In the genomic region with DNA sequence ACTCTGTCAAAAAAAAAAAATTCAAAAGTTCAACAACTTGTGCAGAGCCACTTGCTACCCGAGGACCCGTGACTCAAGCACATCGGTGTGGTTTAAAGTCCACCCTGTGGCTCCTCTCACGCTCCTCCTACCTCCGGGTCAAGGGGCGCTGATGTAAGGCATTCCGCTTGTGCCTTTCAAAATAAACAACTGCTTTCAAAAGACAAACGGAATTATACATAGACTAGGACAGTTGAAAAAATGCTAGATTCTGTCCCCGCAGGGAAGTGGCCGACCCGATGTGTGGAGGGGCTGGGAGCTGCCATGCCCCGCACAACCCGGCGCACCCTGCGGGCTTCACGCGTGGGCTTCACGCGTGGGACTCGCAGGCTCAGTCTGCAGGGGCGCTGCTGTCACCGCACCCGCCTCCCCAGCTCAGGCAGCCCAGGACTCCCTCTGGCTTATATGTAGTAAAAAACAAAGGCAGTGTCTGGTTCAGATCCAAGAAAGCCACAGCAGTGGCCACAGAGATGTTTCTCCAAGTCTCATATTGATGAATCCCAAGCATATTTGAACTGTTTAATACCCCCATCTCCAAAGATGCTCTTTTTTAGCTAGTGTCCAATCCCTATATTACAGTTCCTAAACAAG, we compare ENCODE assay signal across 1 cellular context.
A peak's percentile ranks its signal among the peaks of the same experiment; 100 is the strongest.
TF ChIP-seq lines count a peak whose summit lies in the region.

No MANE protein-coding gene starts in this region.

TF ChIP-seq in HepG2, 621 proteins besides CTCF, POLR2A, EP300 and RAD21 (continued from another document and continues in another):
- 0 out of 2 replicates have a peak, but pooled peaks have one; percentile 9 for TF ChIP-seq ZNF331 (CRISPR knock-in tag; IDR thresholded peaks at IDR 0.05)
- no peak for TF ChIP-seq SMYD3 (CRISPR knock-in tag; IDR thresholded peaks at IDR 0.05)
- no peak for TF ChIP-seq NCOA1 (CRISPR knock-in tag; IDR thresholded peaks at IDR 0.05)
- TF ChIP-seq REXO4 (CRISPR knock-in tag; IDR thresholded peaks at IDR 0.05; ENCODE audit: borderline replicate concordance) = no peak
- peak; percentile 28 for TF ChIP-seq YY1 (IDR thresholded peaks at IDR 0.05; ENCODE audit: insufficient read depth, insufficient replicate concordance, low read depth, low read length)
- TF ChIP-seq EHMT2 (IDR thresholded peaks at IDR 0.05; ENCODE audit: borderline replicate concordance, low read depth, low read length) = no peak
- peak; percentile 15; the same call in 1 of the 2 replicates for TF ChIP-seq MIER3 (CRISPR knock-in tag; IDR thresholded peaks at IDR 0.05; ENCODE audit: borderline replicate concordance)
- TF ChIP-seq CEBPG (CRISPR knock-in tag; IDR thresholded peaks at IDR 0.05) = peak; percentile 63
- TF ChIP-seq FOXA3 (CRISPR knock-in tag; IDR thresholded peaks at IDR 0.05) = peak; percentile 76
- TF ChIP-seq HCFC1 (IDR thresholded peaks at IDR 0.05; ENCODE audit: low read depth, low read length) = no peak
- TF ChIP-seq CENPX (CRISPR knock-in tag; IDR thresholded peaks at IDR 0.05) = no peak
- TF ChIP-seq, protein P1, sequence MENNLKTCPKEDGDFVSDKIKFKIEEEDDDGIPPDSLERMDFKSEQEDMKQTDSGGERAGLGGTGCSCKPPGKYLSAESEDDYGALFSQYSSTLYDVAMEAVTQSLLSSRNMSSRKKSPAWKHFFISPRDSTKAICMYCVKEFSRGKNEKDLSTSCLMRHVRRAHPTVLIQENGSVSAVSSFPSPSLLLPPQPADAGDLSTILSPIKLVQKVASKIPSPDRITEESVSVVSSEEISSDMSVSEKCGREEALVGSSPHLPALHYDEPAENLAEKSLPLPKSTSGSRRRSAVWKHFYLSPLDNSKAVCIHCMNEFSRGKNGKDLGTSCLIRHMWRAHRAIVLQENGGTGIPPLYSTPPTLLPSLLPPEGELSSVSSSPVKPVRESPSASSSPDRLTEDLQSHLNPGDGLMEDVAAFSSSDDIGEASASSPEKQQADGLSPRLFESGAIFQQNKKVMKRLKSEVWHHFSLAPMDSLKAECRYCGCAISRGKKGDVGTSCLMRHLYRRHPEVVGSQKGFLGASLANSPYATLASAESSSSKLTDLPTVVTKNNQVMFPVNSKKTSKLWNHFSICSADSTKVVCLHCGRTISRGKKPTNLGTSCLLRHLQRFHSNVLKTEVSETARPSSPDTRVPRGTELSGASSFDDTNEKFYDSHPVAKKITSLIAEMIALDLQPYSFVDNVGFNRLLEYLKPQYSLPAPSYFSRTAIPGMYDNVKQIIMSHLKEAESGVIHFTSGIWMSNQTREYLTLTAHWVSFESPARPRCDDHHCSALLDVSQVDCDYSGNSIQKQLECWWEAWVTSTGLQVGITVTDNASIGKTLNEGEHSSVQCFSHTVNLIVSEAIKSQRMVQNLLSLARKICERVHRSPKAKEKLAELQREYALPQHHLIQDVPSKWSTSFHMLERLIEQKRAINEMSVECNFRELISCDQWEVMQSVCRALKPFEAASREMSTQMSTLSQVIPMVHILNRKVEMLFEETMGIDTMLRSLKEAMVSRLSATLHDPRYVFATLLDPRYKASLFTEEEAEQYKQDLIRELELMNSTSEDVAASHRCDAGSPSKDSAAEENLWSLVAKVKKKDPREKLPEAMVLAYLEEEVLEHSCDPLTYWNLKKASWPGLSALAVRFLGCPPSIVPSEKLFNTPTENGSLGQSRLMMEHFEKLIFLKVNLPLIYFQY (CRISPR knock-in tag; IDR thresholded peaks at IDR 0.05; ENCODE audit: borderline replicate concordance) = no peak
- TF ChIP-seq TBX3 (IDR thresholded peaks at IDR 0.05; ENCODE audit: borderline replicate concordance) = no peak
- TF ChIP-seq ZNF639 (CRISPR knock-in tag; conservative IDR thresholded peaks at IDR 0.05) = no peak
- TF ChIP-seq RBM39 (IDR thresholded peaks at IDR 0.05; ENCODE audit: low read depth, low read length, poor library complexity, severe bottlenecking) = no peak
- no peak for TF ChIP-seq ZNF432 (CRISPR knock-in tag; IDR thresholded peaks at IDR 0.05; ENCODE audit: borderline replicate concordance)
- no peak for TF ChIP-seq NFKB2 (CRISPR knock-in tag; IDR thresholded peaks at IDR 0.05; ENCODE audit: borderline replicate concordance)
- TF ChIP-seq, protein P2, sequence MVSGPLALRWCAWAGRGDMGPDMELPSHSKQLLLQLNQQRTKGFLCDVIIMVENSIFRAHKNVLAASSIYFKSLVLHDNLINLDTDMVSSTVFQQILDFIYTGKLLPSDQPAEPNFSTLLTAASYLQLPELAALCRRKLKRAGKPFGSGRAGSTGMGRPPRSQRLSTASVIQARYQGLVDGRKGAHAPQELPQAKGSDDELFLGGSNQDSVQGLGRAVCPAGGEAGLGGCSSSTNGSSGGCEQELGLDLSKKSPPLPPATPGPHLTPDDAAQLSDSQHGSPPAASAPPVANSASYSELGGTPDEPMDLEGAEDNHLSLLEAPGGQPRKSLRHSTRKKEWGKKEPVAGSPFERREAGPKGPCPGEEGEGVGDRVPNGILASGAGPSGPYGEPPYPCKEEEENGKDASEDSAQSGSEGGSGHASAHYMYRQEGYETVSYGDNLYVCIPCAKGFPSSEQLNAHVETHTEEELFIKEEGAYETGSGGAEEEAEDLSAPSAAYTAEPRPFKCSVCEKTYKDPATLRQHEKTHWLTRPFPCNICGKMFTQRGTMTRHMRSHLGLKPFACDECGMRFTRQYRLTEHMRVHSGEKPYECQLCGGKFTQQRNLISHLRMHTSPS (CRISPR knock-in tag; IDR thresholded peaks at IDR 0.05; ENCODE audit: low read depth) = no peak
- TF ChIP-seq FOXC1 (CRISPR knock-in tag; IDR thresholded peaks at IDR 0.05; ENCODE audit: borderline replicate concordance) = peak; percentile 5; the same call in 1 of the 2 replicates
- TF ChIP-seq PCBP1 (IDR thresholded peaks at IDR 0.05; ENCODE audit: borderline replicate concordance, low read depth, low read length) = no peak
- no peak for TF ChIP-seq ZNF101 (CRISPR knock-in tag; IDR thresholded peaks at IDR 0.05; ENCODE audit: borderline replicate concordance, low read depth)
- no peak for TF ChIP-seq FOSL1 (CRISPR knock-in tag; IDR thresholded peaks at IDR 0.05; ENCODE audit: borderline replicate concordance)
- TF ChIP-seq MEIS2 (CRISPR knock-in tag; IDR thresholded peaks at IDR 0.05) = no peak
- no peak for TF ChIP-seq ZNF746 (CRISPR knock-in tag; IDR thresholded peaks at IDR 0.05)
- no peak for TF ChIP-seq CHCHD3 (CRISPR knock-in tag; IDR thresholded peaks at IDR 0.05)
- no peak for TF ChIP-seq NFYB (CRISPR knock-in tag; IDR thresholded peaks at IDR 0.05)
- TF ChIP-seq HMG20A (CRISPR knock-in tag; IDR thresholded peaks at IDR 0.05; ENCODE audit: borderline replicate concordance) = peak; percentile 61; the same call in 1 of the 2 replicates
- TF ChIP-seq TSC22D2 (CRISPR knock-in tag; IDR thresholded peaks at IDR 0.05; ENCODE audit: borderline replicate concordance) = no peak
- no peak for TF ChIP-seq RAD51 (IDR thresholded peaks at IDR 0.05; ENCODE audit: borderline replicate concordance)
- no peak for TF ChIP-seq ZNF296 (CRISPR knock-in tag; conservative IDR thresholded peaks at IDR 0.05)
- no peak for TF ChIP-seq ARID2 (CRISPR knock-in tag; IDR thresholded peaks at IDR 0.05; ENCODE audit: borderline replicate concordance)
- TF ChIP-seq SMAD9 (CRISPR knock-in tag; IDR thresholded peaks at IDR 0.05) = no peak
- TF ChIP-seq ZBTB21 (CRISPR knock-in tag; IDR thresholded peaks at IDR 0.05) = no peak
- TF ChIP-seq TBP (CRISPR knock-in tag; IDR thresholded peaks at IDR 0.05) = no peak
- TF ChIP-seq ZKSCAN5 (CRISPR knock-in tag; IDR thresholded peaks at IDR 0.05) = no peak
- no peak for TF ChIP-seq YEATS2 (CRISPR knock-in tag; IDR thresholded peaks at IDR 0.05; ENCODE audit: borderline replicate concordance)
- no peak for TF ChIP-seq FOXM1 (CRISPR knock-in tag; IDR thresholded peaks at IDR 0.05)
- TF ChIP-seq PATZ1 (CRISPR knock-in tag; IDR thresholded peaks at IDR 0.05) = peak; percentile 11; the same call in 1 of the 2 replicates
- TF ChIP-seq TCF7L2 (IDR thresholded peaks at IDR 0.05; ENCODE audit: low read depth, low read length) = no peak
- 0 out of 2 replicates have a peak, but pooled peaks have one; percentile 34 for TF ChIP-seq ELF4 (CRISPR knock-in tag; IDR thresholded peaks at IDR 0.05; ENCODE audit: borderline replicate concordance)
- peak; percentile 69; the same call in 1 of the 2 replicates for TF ChIP-seq CBX5 (CRISPR knock-in tag; IDR thresholded peaks at IDR 0.05; ENCODE audit: borderline replicate concordance)
- no peak for TF ChIP-seq ZNF572 (CRISPR knock-in tag; IDR thresholded peaks at IDR 0.05)
- TF ChIP-seq, protein P3, sequence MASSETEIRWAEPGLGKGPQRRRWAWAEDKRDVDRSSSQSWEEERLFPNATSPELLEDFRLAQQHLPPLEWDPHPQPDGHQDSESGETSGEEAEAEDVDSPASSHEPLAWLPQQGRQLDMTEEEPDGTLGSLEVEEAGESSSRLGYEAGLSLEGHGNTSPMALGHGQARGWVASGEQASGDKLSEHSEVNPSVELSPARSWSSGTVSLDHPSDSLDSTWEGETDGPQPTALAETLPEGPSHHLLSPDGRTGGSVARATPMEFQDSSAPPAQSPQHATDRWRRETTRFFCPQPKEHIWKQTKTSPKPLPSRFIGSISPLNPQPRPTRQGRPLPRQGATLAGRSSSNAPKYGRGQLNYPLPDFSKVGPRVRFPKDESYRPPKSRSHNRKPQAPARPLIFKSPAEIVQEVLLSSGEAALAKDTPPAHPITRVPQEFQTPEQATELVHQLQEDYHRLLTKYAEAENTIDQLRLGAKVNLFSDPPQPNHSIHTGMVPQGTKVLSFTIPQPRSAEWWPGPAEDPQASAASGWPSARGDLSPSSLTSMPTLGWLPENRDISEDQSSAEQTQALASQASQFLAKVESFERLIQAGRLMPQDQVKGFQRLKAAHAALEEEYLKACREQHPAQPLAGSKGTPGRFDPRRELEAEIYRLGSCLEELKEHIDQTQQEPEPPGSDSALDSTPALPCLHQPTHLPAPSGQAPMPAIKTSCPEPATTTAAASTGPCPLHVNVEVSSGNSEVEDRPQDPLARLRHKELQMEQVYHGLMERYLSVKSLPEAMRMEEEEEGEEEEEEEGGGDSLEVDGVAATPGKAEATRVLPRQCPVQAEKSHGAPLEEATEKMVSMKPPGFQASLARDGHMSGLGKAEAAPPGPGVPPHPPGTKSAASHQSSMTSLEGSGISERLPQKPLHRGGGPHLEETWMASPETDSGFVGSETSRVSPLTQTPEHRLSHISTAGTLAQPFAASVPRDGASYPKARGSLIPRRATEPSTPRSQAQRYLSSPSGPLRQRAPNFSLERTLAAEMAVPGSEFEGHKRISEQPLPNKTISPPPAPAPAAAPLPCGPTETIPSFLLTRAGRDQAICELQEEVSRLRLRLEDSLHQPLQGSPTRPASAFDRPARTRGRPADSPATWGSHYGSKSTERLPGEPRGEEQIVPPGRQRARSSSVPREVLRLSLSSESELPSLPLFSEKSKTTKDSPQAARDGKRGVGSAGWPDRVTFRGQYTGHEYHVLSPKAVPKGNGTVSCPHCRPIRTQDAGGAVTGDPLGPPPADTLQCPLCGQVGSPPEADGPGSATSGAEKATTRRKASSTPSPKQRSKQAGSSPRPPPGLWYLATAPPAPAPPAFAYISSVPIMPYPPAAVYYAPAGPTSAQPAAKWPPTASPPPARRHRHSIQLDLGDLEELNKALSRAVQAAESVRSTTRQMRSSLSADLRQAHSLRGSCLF (CRISPR knock-in tag; IDR thresholded peaks at IDR 0.05; ENCODE audit: borderline replicate concordance) = no peak
- TF ChIP-seq, protein P4, sequence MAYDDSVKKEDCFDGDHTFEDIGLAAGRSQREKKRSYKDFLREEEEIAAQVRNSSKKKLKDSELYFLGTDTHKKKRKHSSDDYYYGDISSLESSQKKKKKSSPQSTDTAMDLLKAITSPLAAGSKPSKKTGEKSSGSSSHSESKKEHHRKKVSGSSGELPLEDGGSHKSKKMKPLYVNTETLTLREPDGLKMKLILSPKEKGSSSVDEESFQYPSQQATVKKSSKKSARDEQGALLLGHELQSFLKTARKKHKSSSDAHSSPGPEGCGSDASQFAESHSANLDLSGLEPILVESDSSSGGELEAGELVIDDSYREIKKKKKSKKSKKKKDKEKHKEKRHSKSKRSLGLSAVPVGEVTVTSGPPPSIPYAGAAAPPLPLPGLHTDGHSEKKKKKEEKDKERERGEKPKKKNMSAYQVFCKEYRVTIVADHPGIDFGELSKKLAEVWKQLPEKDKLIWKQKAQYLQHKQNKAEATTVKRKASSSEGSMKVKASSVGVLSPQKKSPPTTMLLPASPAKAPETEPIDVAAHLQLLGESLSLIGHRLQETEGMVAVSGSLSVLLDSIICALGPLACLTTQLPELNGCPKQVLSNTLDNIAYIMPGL (CRISPR knock-in tag; IDR thresholded peaks at IDR 0.05; ENCODE audit: borderline replicate concordance in 1 of 2, low read depth in 1 of 2) = no peak
- peak; percentile 56 for TF ChIP-seq SAP130 (CRISPR knock-in tag; IDR thresholded peaks at IDR 0.05; ENCODE audit: low read depth)
- TF ChIP-seq, protein P5, sequence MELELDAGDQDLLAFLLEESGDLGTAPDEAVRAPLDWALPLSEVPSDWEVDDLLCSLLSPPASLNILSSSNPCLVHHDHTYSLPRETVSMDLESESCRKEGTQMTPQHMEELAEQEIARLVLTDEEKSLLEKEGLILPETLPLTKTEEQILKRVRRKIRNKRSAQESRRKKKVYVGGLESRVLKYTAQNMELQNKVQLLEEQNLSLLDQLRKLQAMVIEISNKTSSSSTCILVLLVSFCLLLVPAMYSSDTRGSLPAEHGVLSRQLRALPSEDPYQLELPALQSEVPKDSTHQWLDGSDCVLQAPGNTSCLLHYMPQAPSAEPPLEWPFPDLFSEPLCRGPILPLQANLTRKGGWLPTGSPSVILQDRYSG (CRISPR knock-in tag; IDR thresholded peaks at IDR 0.05) = no peak
- 0 out of 2 replicates have a peak, but pooled peaks have one; percentile 40 for TF ChIP-seq ZZZ3 (CRISPR knock-in tag; IDR thresholded peaks at IDR 0.05; ENCODE audit: borderline replicate concordance)
- no peak for TF ChIP-seq ZNF672 (CRISPR knock-in tag; IDR thresholded peaks at IDR 0.05)
